ENCODE assay signal across 21 cellular contexts in genomic region chr6:129785756-129786135, GRCh38.
DNase-seq lines count a peak whose midpoint lies in the region; ATAC-seq, FAIRE-seq and TF ChIP-seq lines count a peak whose summit lies in the region.
"Had no signal": no experiment of that assay in that cellular context is flagged by ENCODE, and none has a peak within 500 bp of the region (broad histone marks: within the 10 kb centered on the region; RNA-seq: fewer than 3 reads in every experiment).

No MANE protein-coding gene starts in this region.

- no peak for TF ChIP-seq POLR2A in K562 (conservative IDR thresholded peaks at IDR 0.05)

- no peak for TF ChIP-seq RAD21 in K562 (CRISPR knock-in tag; conservative IDR thresholded peaks at IDR 0.05 in 1 of 2, IDR thresholded peaks at IDR 0.05 in 1 of 2)

- H3K27ac Mint-ChIP-seq in nephron (peak overlapping the region; percentile 19 to 85 (median 82)), nephron progenitor cell (no peak overlapping the region)

- peaks cover 32% of the 10 kb centered on the region for H3K4me1 Mint-ChIP-seq in nephron
- H3K4me1 Mint-ChIP-seq in nephron progenitor cell: no peaks in the 10 kb centered on the region
- H3K4me1 Mint-ChIP-seq: CD8-positive, alpha-beta memory T cell had no signal

- H3K9me3 Mint-ChIP-seq in nephron (peaks cover 14% of the 10 kb centered on the region), nephron progenitor cell (no peaks in the 10 kb centered on the region)

- TF ChIP-seq EP300 in K562 (IDR thresholded peaks at IDR 0.05; ENCODE audit: low read length): no peak

- peak overlapping the region; percentile 40; the same call in 1 of the 2 replicates for H2AFZ ChIP-seq in K562 (ENCODE audit: low read depth, low read length)

- no peak overlapping the region for H3K9ac ChIP-seq in K562 (ENCODE audit: insufficient read depth in 1 of 2, low read depth in 2 of 2, low read length in 2 of 2)
- H3K9ac ChIP-seq: BLaER1 treated with 17β-estradiol and CSF1 and Interleukin-3, amounts not matched to agents 10 nM and 100 nM had no signal

- H3K27ac ChIP-seq in K562 (ENCODE audit: extremely low read depth, low read depth, low read length): no peak overlapping the region
- H3K27ac ChIP-seq: BLaER1 treated with 17β-estradiol and CSF1 and Interleukin-3, amounts not matched to agents 10 nM and 100 nM; HL-60; SJSA1 had no signal

- in situ Hi-C loops in K562 (cut with MboI): no loop called here

- TF ChIP-seq CTCF in K562 (IDR thresholded peaks at IDR 0.05 in 2 of 3, conservative IDR thresholded peaks at IDR 0.05 in 1 of 3; ENCODE audit: insufficient read depth in 2 of 3, low read depth in 1 of 3, low read length in 3 of 3) (no peak), nephron (IDR thresholded peaks at IDR 0.05; ENCODE audit: unreplicated experiment in 3 of 3) (no peak), nephron progenitor cell (IDR thresholded peaks at IDR 0.05) (no peak)

- no peaks in the 10 kb centered on the region for H4K20me1 ChIP-seq in K562 (replicated peaks; ENCODE audit: control insufficient read depth, insufficient read depth, low read length)
- H4K20me1 ChIP-seq: BLaER1 treated with 17β-estradiol and CSF1 and Interleukin-3, amounts not matched to agents 10 nM and 100 nM had no signal

- H3K27me3 ChIP-seq in K562 (ENCODE audit: control insufficient read depth in 2 of 2, insufficient read depth in 2 of 2, low read length in 2 of 2): no peaks in the 10 kb centered on the region
- H3K27me3 ChIP-seq: BLaER1 treated with 17β-estradiol and CSF1 and Interleukin-3, amounts not matched to agents 10 nM and 100 nM; SJSA1 had no signal

- H3K36me3 Mint-ChIP-seq in nephron (ENCODE audit: low read depth): no peaks in the 10 kb centered on the region
- H3K36me3 Mint-ChIP-seq in nephron progenitor cell (ENCODE audit: low read depth): no peaks in the 10 kb centered on the region

- no peaks in the 10 kb centered on the region for H3K79me2 ChIP-seq in K562 (ENCODE audit: control insufficient read depth, insufficient read depth, low read length)

- CTCF ChIA-PET in K562 (lab: Yijun Ruan, JAX; ENCODE audit: low intra/inter-chr PET ratio): no interaction called here

- DNase-seq in GM18507 (ENCODE audit: extremely low spot score, insufficient read length, low read depth) (no peak), NCI-H524 (lab: John Stamatoyannopoulos, UW) (peak; percentile 62 to 97), K562 (ENCODE audit: extremely low read depth in 1 of 4, low spot score in 3 of 4) (no peak), nephron progenitor cell (no peak), OCI-M1 (lab: John Stamatoyannopoulos, UW) (no peak)
- no peak for DNase-seq in activated CD8-positive, alpha-beta memory T cell treated with anti-CD3 and anti-CD28 coated beads, Interleukin-2, amount 50 U/mL, for 48 hours
- no peak for DNase-seq in activated effector memory CD4-positive, alpha-beta T cell treated with Interleukin-2 at 50 U/mL for 16 hours
- DNase-seq: CD8-positive, alpha-beta memory T cell; Kasumi-1; NCI-H1105; NCI-H1694; NCI-H2081 treated with DMSO at 0.1 percent for 48 hours had no signal

- no peaks in the 10 kb centered on the region for H3K4me1 ChIP-seq in K562 (replicated peaks in 1 of 2; ENCODE audit: control insufficient read depth in 2 of 2, insufficient read depth in 2 of 2, low read length in 2 of 2)
- H3K4me1 ChIP-seq: HAP-1 had no signal

- FAIRE-seq in GM18507 (lab: Jason Lieb, UNC) (peak; percentile 46), K562 (lab: Jason Lieb, UNC) (no peak)
- FAIRE-seq: A549, D721Med, GM12892 had no signal

- intact Hi-C loops in K562 (cut with micrococcal nuclease): no loop called here

- POLR2A ChIA-PET in K562 (lab: Yijun Ruan, JAX): no interaction called here

- no peaks in the 10 kb centered on the region for H3K36me3 ChIP-seq in K562 (ENCODE audit: control insufficient read depth, insufficient read depth, low read length)
- H3K36me3 ChIP-seq: BLaER1 treated with 17β-estradiol and CSF1 and Interleukin-3, amounts not matched to agents 10 nM and 100 nM; HAP-1; SJSA1 had no signal

- 10% methylated on average over 1 of the region's 1 CpG for WGBS in K562 (ENCODE audit: insufficient coverage, low coverage, missing lambda C conversion rate)

- no peak overlapping the region for H3K4me3 Mint-ChIP-seq in nephron
- H3K4me3 Mint-ChIP-seq in nephron progenitor cell: no peak overlapping the region
- H3K4me3 Mint-ChIP-seq: CD8-positive, alpha-beta memory T cell had no signal

- no TSS peak for BruUV-seq in K562 (replicated peaks; lab: Mats Ljungman, UMichigan)

- no peaks in the 10 kb centered on the region for H3K9me3 ChIP-seq in K562 (replicated peaks; ENCODE audit: control insufficient read depth, insufficient read depth, low read depth, low read length)
- H3K9me3 ChIP-seq: A549, HAP-1, SJSA1 had no signal

- no peak for ATAC-seq in K562
- ATAC-seq: A549, Panc1 had no signal

- H3K27me3 Mint-ChIP-seq in nephron (ENCODE audit: low read depth) (no peaks in the 10 kb centered on the region), nephron progenitor cell (ENCODE audit: low read depth, poor library complexity) (no peaks in the 10 kb centered on the region)

- H3K4me2 ChIP-seq in K562 (ENCODE audit: insufficient read depth, low read length): no peak overlapping the region
- H3K4me2 ChIP-seq: A549; BLaER1 treated with 17β-estradiol and CSF1 and Interleukin-3, amounts not matched to agents 10 nM and 100 nM had no signal

- no peak overlapping the region for H3K4me3 ChIP-seq in K562
- H3K4me3 ChIP-seq: A549; BLaER1 treated with 17β-estradiol and CSF1 and Interleukin-3, amounts not matched to agents 10 nM and 100 nM; HAP-1; SJSA1 had no signal

- no peaks in the 10 kb centered on the region for H3K9me1 ChIP-seq in K562 (ENCODE audit: control insufficient read depth, insufficient read depth, low read length)

TF ChIP-seq in K562, 482 proteins besides CTCF, POLR2A, EP300 and RAD21:
- TF ChIP-seq SMARCC2 (IDR thresholded peaks at IDR 0.05; ENCODE audit: low read depth) (no peak), MNT (conservative IDR thresholded peaks at IDR 0.05) (no peak), LEF1 (IDR thresholded peaks at IDR 0.05) (no peak), ETV1 (tag; conservative IDR thresholded peaks at IDR 0.05; ENCODE audit: low read depth) (no peak), KLF16 (IDR thresholded peaks at IDR 0.05) (no peak), ZNF41 (CRISPR knock-in tag; conservative IDR thresholded peaks at IDR 0.05) (no peak), OTX1 (CRISPR knock-in tag; IDR thresholded peaks at IDR 0.05) (no peak), CCNT2 (IDR thresholded peaks at IDR 0.05; ENCODE audit: borderline replicate concordance, extremely low read depth, insufficient read length, low read depth, low read length) (no peak), NCOA4 (IDR thresholded peaks at IDR 0.05; ENCODE audit: partially characterized antibody) (no peak), POLR2B (IDR thresholded peaks at IDR 0.05; ENCODE audit: low read depth, partially characterized antibody) (no peak), CHAMP1 (IDR thresholded peaks at IDR 0.05) (no peak), POLR2G (IDR thresholded peaks at IDR 0.05; ENCODE audit: low read depth, low read length) (no peak), ZKSCAN1 (IDR thresholded peaks at IDR 0.05; ENCODE audit: low read depth, low read length) (no peak), ZFP30 (CRISPR knock-in tag; IDR thresholded peaks at IDR 0.05; ENCODE audit: borderline replicate concordance) (no peak), CXXC5 (CRISPR knock-in tag; IDR thresholded peaks at IDR 0.05) (no peak), TAF15 (IDR thresholded peaks at IDR 0.05; ENCODE audit: low read depth, low read length) (no peak), SAP30 (IDR thresholded peaks at IDR 0.05; ENCODE audit: borderline replicate concordance, insufficient read depth, low read depth, low read length, poor library complexity, severe bottlenecking) (no peak), IRF1 (CRISPR knock-in tag; IDR thresholded peaks at IDR 0.05; ENCODE audit: borderline replicate concordance) (no peak), CHD2 (IDR thresholded peaks at IDR 0.05; ENCODE audit: low read depth, low read length) (no peak)
TF ChIP-seq in K562: peak in this region for 0.

Comparison
In these comparisons a context has a peak if more than half of its experiments do, and no peak if none do; other contexts are left out.
1. DNase-seq: peak in NCI-H524 (2 of 2); none in GM18507 (single experiment), K562 (0 of 4), nephron progenitor cell (single experiment), activated CD8-positive, alpha-beta memory T cell treated with anti-CD3 and anti-CD28 coated beads, Interleukin-2, amount 50 U/mL, for 48 hours (single experiment), activated effector memory CD4-positive, alpha-beta T cell treated with Interleukin-2 at 50 U/mL for 16 hours (single experiment) and OCI-M1 (single experiment).